ENCODE assay signal across 8 cellular contexts in the genomic region with DNA sequence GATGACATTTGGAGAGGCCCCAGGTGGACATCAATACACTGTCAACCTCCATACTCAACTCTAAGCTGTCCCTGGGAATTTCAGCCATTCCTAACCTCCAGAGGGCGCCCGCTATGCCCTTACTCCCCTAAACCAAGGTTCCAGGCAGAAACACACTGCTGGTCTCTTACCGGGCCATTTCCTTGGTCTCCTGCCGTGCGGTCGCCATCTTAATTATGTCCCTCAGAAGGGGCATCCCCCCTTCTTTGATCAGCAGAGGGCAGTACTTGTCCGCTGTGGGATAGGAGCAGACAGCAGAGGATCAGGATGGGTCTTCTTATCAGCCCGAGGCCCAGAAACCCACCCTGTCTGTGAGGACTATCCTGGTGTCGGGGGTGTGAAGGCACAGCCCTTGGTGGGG. TPM values are rescaled to one million over a fixed set of nuclear protein-coding genes. Genes with fewer than 3 reads are reported as not detected.
DNase-seq lines count a peak whose midpoint lies in the region; ATAC-seq and TF ChIP-seq lines count a peak whose summit lies in the region.

No MANE protein-coding gene starts in this region.

- H3K4me3 ChIP-seq in left lung (no peak overlapping the region), thoracic aorta (no peak overlapping the region)
- no peak overlapping the region for H3K4me3 ChIP-seq in CD4-positive, alpha-beta memory T cell (ENCODE audit: low read length in 2 of 2)

- in situ Hi-C loops in KBM-7 (cut with MboI; ENCODE audit: low pct_unique_long_range_greater_than_20kb, low sequenced_read_pairs) = no loop called here

- H3K9me3 ChIP-seq in left lung = no peaks in the 10 kb centered on the region
- no peaks in the 10 kb centered on the region for H3K9me3 ChIP-seq in thoracic aorta
- H3K9me3 ChIP-seq in CD4-positive, alpha-beta memory T cell (ENCODE audit: control insufficient read depth in 1 of 2, low read length in 2 of 2) = no peaks in the 10 kb centered on the region

- DNase-seq in DMS79 (lab: John Stamatoyannopoulos, UW) = peak; percentile 14
- DNase-seq in KBM-7 = peak; percentile 94
- DNase-seq in OCI-M2 (lab: John Stamatoyannopoulos, UW; ENCODE audit: unreplicated experiment) = peak; percentile 54
- peak in 1 of 2 donors; percentile 59 for DNase-seq in left lung
- no peak for DNase-seq in thoracic aorta (ENCODE audit: low spot score)
- DNase-seq in CD4-positive, alpha-beta memory T cell = no peak
- no peak for DNase-seq in GM19240 (ENCODE audit: insufficient read length, low spot score)

- H3K4me3 Mint-ChIP-seq in CD4-positive, alpha-beta memory T cell = no peak overlapping the region

- no peaks in the 10 kb centered on the region for H3K27me3 ChIP-seq in left lung
- no peaks in the 10 kb centered on the region for H3K27me3 ChIP-seq in thoracic aorta (replicated peaks; ENCODE audit: insufficient read depth)
- H3K27me3 ChIP-seq in CD4-positive, alpha-beta memory T cell (ENCODE audit: insufficient read depth, low read length) = no peaks in the 10 kb centered on the region

- H3K9me3 Mint-ChIP-seq in CD4-positive, alpha-beta memory T cell = no peaks in the 10 kb centered on the region

- TF ChIP-seq CTCF in left lung (IDR thresholded peaks at IDR 0.05) = peak; percentile 44 to 46
- TF ChIP-seq CTCF in thoracic aorta (IDR thresholded peaks at IDR 0.05) = peak; percentile 33

- peak overlapping the region; percentile 69 for H3K27ac ChIP-seq in cingulate gyrus (ENCODE audit: low read depth, low read length)
- H3K27ac ChIP-seq in left lung = no peak overlapping the region
- H3K27ac ChIP-seq in thoracic aorta = no peak overlapping the region
- H3K27ac ChIP-seq in CD4-positive, alpha-beta memory T cell (ENCODE audit: low read depth, low read length) = no peak overlapping the region

- no peaks in the 10 kb centered on the region for H3K27me3 Mint-ChIP-seq in CD4-positive, alpha-beta memory T cell

- H3K4me1 Mint-ChIP-seq in CD4-positive, alpha-beta memory T cell = peaks cover 0 to 3% (median 0%) of the 10 kb centered on the region in 4 donors

- CTCF ChIA-PET in CD4-positive, alpha-beta memory T cell (lab: Charles Lee; ENCODE audit: partially characterized antibody) = interaction anchor here (0.6 kb wide), 1 partner anchor 11 kb away, joined by 3 read pairs; no protein-coding TSS in a partner anchor

- POLR2A ChIA-PET in CD4-positive, alpha-beta memory T cell (lab: Charles Lee; ENCODE audit: partially characterized antibody) = no interaction called here

- no peak overlapping the region for H3K27ac Mint-ChIP-seq in CD4-positive, alpha-beta memory T cell

- intact Hi-C loops in left lung (cut with DNase I) = no loop called here
- intact Hi-C loops in CD4-positive, alpha-beta memory T cell (cut with micrococcal nuclease) = no loop called here

- ATAC-seq in left lung = peak; percentile 96
- ATAC-seq in thoracic aorta (ENCODE audit: insufficient number of reproducible peaks, low FRiP score, low read depth) = peak; percentile 27

- H3K4me1 ChIP-seq in left lung = no peaks in the 10 kb centered on the region
- no peaks in the 10 kb centered on the region for H3K4me1 ChIP-seq in thoracic aorta (ENCODE audit: control insufficient read depth in 1 of 2, low read depth in 2 of 2)
- no peaks in the 10 kb centered on the region for H3K4me1 ChIP-seq in CD4-positive, alpha-beta memory T cell (ENCODE audit: insufficient read depth, low read length)

- H3K36me3 ChIP-seq in left lung (peaks cover 0 to 49% of the 10 kb centered on the region in 2 donors), thoracic aorta (peaks cover 29% of the 10 kb centered on the region)
- H3K36me3 ChIP-seq in CD4-positive, alpha-beta memory T cell (ENCODE audit: insufficient read depth, low read length) = peaks cover 18% of the 10 kb centered on the region

- H3K36me3 Mint-ChIP-seq in CD4-positive, alpha-beta memory T cell = peaks cover 14 to 37% of the 10 kb centered on the region in 2 donors

RNA-seq across cellular contexts. Expression of a gene that starts 9.3 kb away (rescaled TPM):
- total RNA-seq in left lung (10 to 100 TPM; 42.2 to 48.9 TPM), thoracic aorta (10 to 100 TPM; 37.0 to 70.3 TPM)
- total RNA-seq in CD4-positive, alpha-beta memory T cell = 10 to 100 TPM; 24.6 to 25.7 TPM
- 10 to 100 TPM; 57.6 to 75.7 TPM for polyA plus RNA-seq in CD4-positive, alpha-beta memory T cell

RNA-seq across cellular contexts. Expression of a gene that starts 31.0 kb away (rescaled TPM):
- total RNA-seq in left lung (10 to 100 TPM; 11.8 to 15.9 TPM), thoracic aorta (1 to 10 TPM; 4.4 to 4.7 TPM)
- total RNA-seq in CD4-positive, alpha-beta memory T cell = 1 to 10 TPM; 1.7 to 2.6 TPM
- polyA plus RNA-seq in CD4-positive, alpha-beta memory T cell = 1 to 10 TPM in 1 of 2 donors, under 1 TPM in 1; 0.48 to 1.3 TPM

RNA-seq across cellular contexts. Expression of a gene that starts 38.5 kb away (rescaled TPM):
- total RNA-seq in left lung (10 to 100 TPM; 29.7 to 37.3 TPM), thoracic aorta (10 to 100 TPM; 42.5 to 65.4 TPM)
- total RNA-seq in CD4-positive, alpha-beta memory T cell = 10 to 100 TPM; 37.9 to 44.2 TPM
- polyA plus RNA-seq in CD4-positive, alpha-beta memory T cell = 10 to 100 TPM; 35.6 to 41.1 TPM

RNA-seq across cellular contexts. Expression of a gene that starts 44.2 kb away (rescaled TPM):
- total RNA-seq in left lung (100 to 1,000 TPM; 249 to 294 TPM), thoracic aorta (100 to 1,000 TPM in 1 of 2 donors, 10 to 100 TPM in 1; 83.3 to 201 TPM)
- 100 to 1,000 TPM; 261 to 264 TPM for total RNA-seq in CD4-positive, alpha-beta memory T cell
- polyA plus RNA-seq in CD4-positive, alpha-beta memory T cell = 100 to 1,000 TPM; 132 to 191 TPM

RNA-seq across cellular contexts. Expression of a gene that starts 53.8 kb away (rescaled TPM):
- total RNA-seq in left lung (10 to 100 TPM; 21.3 to 23.0 TPM), thoracic aorta (10 to 100 TPM; 15.6 to 25.7 TPM)
- total RNA-seq in CD4-positive, alpha-beta memory T cell = 10 to 100 TPM; 28.0 to 31.4 TPM
- polyA plus RNA-seq in CD4-positive, alpha-beta memory T cell = 10 to 100 TPM; 26.0 to 29.2 TPM

Comparison
In these comparisons a context has a peak if more than half of its experiments do, and no peak if none do; other contexts are left out.
1. DNase-seq: peak in DMS79 (single experiment), KBM-7 (single experiment) and OCI-M2 (single experiment); none in thoracic aorta (single experiment), CD4-positive, alpha-beta memory T cell (0 of 5) and GM19240 (single experiment).